Comparison of ENCODE assay signal across 1 cellular context in genomic region chr3:155079795-155080546, GRCh38.
A peak's percentile ranks its signal among the peaks of the same experiment; 100 is the strongest.
TF ChIP-seq lines count a peak whose summit lies in the region.

Gene MME, plus strand, starts transcription at chr3:155080319. Its CDS starts 3,849 bp downstream, at chr3:155084168.

TF ChIP-seq in WTC11, 78 proteins besides CTCF, POLR2A, EP300 and RAD21 (continued from another document and continues in another):
- no peak for TF ChIP-seq ZNF425 (CRISPR knock-in tag; conservative IDR thresholded peaks at IDR 0.05)
- TF ChIP-seq TEAD1 (CRISPR knock-in tag; IDR thresholded peaks at IDR 0.05), result no peak
- peak; percentile 61; the same call in 1 of the 2 replicates for TF ChIP-seq ZNF281 (CRISPR knock-in tag; IDR thresholded peaks at IDR 0.05)
- no peak for TF ChIP-seq ATF1 (CRISPR knock-in tag; IDR thresholded peaks at IDR 0.05)
- no peak for TF ChIP-seq CBFB (CRISPR knock-in tag; IDR thresholded peaks at IDR 0.05; ENCODE audit: low read depth)
- TF ChIP-seq SP1 (CRISPR knock-in tag; conservative IDR thresholded peaks at IDR 0.05), result peak; percentile 47; the same call in 1 of the 2 replicates
- no peak for TF ChIP-seq NR3C1 (CRISPR knock-in tag; conservative IDR thresholded peaks at IDR 0.05; ENCODE audit: low read depth)
- no peak for TF ChIP-seq ZNF416 (CRISPR knock-in tag; IDR thresholded peaks at IDR 0.05)
- TF ChIP-seq JAZF1 (CRISPR knock-in tag; IDR thresholded peaks at IDR 0.05), result no peak
- no peak for TF ChIP-seq E2F4 (CRISPR knock-in tag; IDR thresholded peaks at IDR 0.05; ENCODE audit: borderline replicate concordance, low read depth)
- TF ChIP-seq HMGXB4 (CRISPR knock-in tag; IDR thresholded peaks at IDR 0.05), result peak; percentile 86; the same call in 1 of the 2 replicates
- TF ChIP-seq AR (CRISPR knock-in tag; IDR thresholded peaks at IDR 0.05), result no peak
- TF ChIP-seq ETV6 (CRISPR knock-in tag; IDR thresholded peaks at IDR 0.05), result peak; percentile 83
- no peak for TF ChIP-seq ZNF396 (CRISPR knock-in tag; IDR thresholded peaks at IDR 0.05; ENCODE audit: borderline replicate concordance)
- peak; percentile 74; the same call in 1 of the 2 replicates for TF ChIP-seq E2F5 (CRISPR knock-in tag; IDR thresholded peaks at IDR 0.05)
- TF ChIP-seq KAT7 (CRISPR knock-in tag; IDR thresholded peaks at IDR 0.05; ENCODE audit: borderline replicate concordance), result no peak
- peak; percentile 87; the same call in 1 of the 2 replicates for TF ChIP-seq FOXP4 (CRISPR knock-in tag; IDR thresholded peaks at IDR 0.05)
- 0 out of 2 replicates have a peak, but pooled peaks have one; percentile 30 for TF ChIP-seq PRDM15 (CRISPR knock-in tag; IDR thresholded peaks at IDR 0.05)
- TF ChIP-seq NFYB (CRISPR knock-in tag; conservative IDR thresholded peaks at IDR 0.05; ENCODE audit: low read depth), result peak; percentile 50
- no peak for TF ChIP-seq OVOL2 (CRISPR knock-in tag; IDR thresholded peaks at IDR 0.05; ENCODE audit: borderline replicate concordance)
- TF ChIP-seq NR1H2 (CRISPR knock-in tag; IDR thresholded peaks at IDR 0.05), result no peak
- TF ChIP-seq E2F1 (CRISPR knock-in tag; IDR thresholded peaks at IDR 0.05), result no peak
- TF ChIP-seq FOXJ3 (CRISPR knock-in tag; IDR thresholded peaks at IDR 0.05; ENCODE audit: borderline replicate concordance), result no peak
- TF ChIP-seq IRF2 (CRISPR knock-in tag; IDR thresholded peaks at IDR 0.05; ENCODE audit: borderline replicate concordance, low read depth), result no peak
- no peak for TF ChIP-seq NFATC4 (CRISPR knock-in tag; IDR thresholded peaks at IDR 0.05)
- TF ChIP-seq FOXK1 (CRISPR knock-in tag; IDR thresholded peaks at IDR 0.05), result peak; percentile 26
- TF ChIP-seq IRF1 (CRISPR knock-in tag; IDR thresholded peaks at IDR 0.05), result no peak
- no peak for TF ChIP-seq ATF3 (CRISPR knock-in tag; conservative IDR thresholded peaks at IDR 0.05)
- TF ChIP-seq ZNF317 (CRISPR knock-in tag; IDR thresholded peaks at IDR 0.05; ENCODE audit: borderline replicate concordance, low read depth), result no peak
- no peak for TF ChIP-seq ZNF138 (CRISPR knock-in tag; conservative IDR thresholded peaks at IDR 0.05)
- TF ChIP-seq RORB (CRISPR knock-in tag; IDR thresholded peaks at IDR 0.05), result no peak
- TF ChIP-seq GABPB1 (CRISPR knock-in tag; IDR thresholded peaks at IDR 0.05), result no peak
- TF ChIP-seq CDX4 (CRISPR knock-in tag; IDR thresholded peaks at IDR 0.05; ENCODE audit: borderline replicate concordance), result no peak
